Comparison of ENCODE assay signal across 8 cellular contexts in genomic region chr12:4539167-4539870, GRCh38. TPM values are rescaled to one million over a fixed set of nuclear protein-coding genes. Genes with fewer than 3 reads are reported as not detected.
DNase-seq lines count a peak whose midpoint lies in the region; FAIRE-seq and TF ChIP-seq lines count a peak whose summit lies in the region.

No MANE protein-coding gene starts in this region.

- BruUV-seq in endothelial cell of umbilical vein (replicated peaks; lab: Mats Ljungman, UMichigan) = TSS peak; percentile 86

- intact Hi-C loops in endothelial cell of umbilical vein (cut with micrococcal nuclease) = loop anchor here (2.0 to 5.0 kb wide), 3 partner anchors 65 to 667 kb away; partner anchors contain the start of genes PARP11 and TIGAR

- TF ChIP-seq CTCF in DOHH2 (IDR thresholded peaks at IDR 0.05; ENCODE audit: low read depth, low read length, poor library complexity, severe bottlenecking) (no peak), endothelial cell of umbilical vein (IDR thresholded peaks at IDR 0.05; ENCODE audit: extremely low read depth in 1 of 2, insufficient read depth in 1 of 2, low read depth in 1 of 2, low read length in 2 of 2) (no peak), parathyroid adenoma (IDR thresholded peaks at IDR 0.05) (no peak)

- FAIRE-seq in endothelial cell of umbilical vein (lab: Jason Lieb, UNC) = no peak

- dilution Hi-C loops in endothelial cell of umbilical vein (cut with MboI; ENCODE audit: extremely low pct_ligation_motif_present, low sequenced_read_pairs) = no loop called here

- peak overlapping the region; percentile 100 for H3K9ac ChIP-seq in endothelial cell of umbilical vein (replicated peaks; ENCODE audit: extremely low read depth, insufficient read depth, low read length)
- no peak overlapping the region for H3K9ac ChIP-seq in parathyroid adenoma

- H3K4me3 ChIP-seq in DOHH2 (ENCODE audit: low read length) (peak overlapping the region; percentile 92), endothelial cell of umbilical vein (replicated peaks in 1 of 3; ENCODE audit: insufficient read depth in 1 of 3, low read depth in 1 of 3, low read length in 3 of 3) (peak overlapping the region; percentile 70 to 99 (median 76)), parathyroid adenoma (ENCODE audit: low read depth, low read length) (peak overlapping the region; percentile 94)

- H3K79me2 ChIP-seq in DOHH2 (ENCODE audit: control insufficient read depth, low read length) (peaks cover 71% of the 10 kb centered on the region), endothelial cell of umbilical vein (ENCODE audit: control insufficient read depth, insufficient read depth, low read length) (peaks cover 44% of the 10 kb centered on the region), parathyroid adenoma (no peaks in the 10 kb centered on the region)

- DNase-seq in NCI-H82 treated with DMSO at 0.1 percent for 48 hours (lab: John Stamatoyannopoulos, UW; ENCODE audit: unreplicated experiment) (peak; percentile 36), endothelial cell of umbilical vein (ENCODE audit: low read depth, low spot score) (no peak), NCI-H345 treated with DMSO at 0.1 percent for 48 hours (lab: John Stamatoyannopoulos, UW; ENCODE audit: unreplicated experiment) (no peak), occipital lobe (lab: John Stamatoyannopoulos, UW) (no peak), NCI-H345 (lab: John Stamatoyannopoulos, UW) (no peak), COR-L47 (lab: John Stamatoyannopoulos, UW) (no peak)

- H3K9me3 ChIP-seq in DOHH2 (ENCODE audit: control insufficient read depth, insufficient read depth, low read length) = no peaks in the 10 kb centered on the region
- no peaks in the 10 kb centered on the region for H3K9me3 ChIP-seq in endothelial cell of umbilical vein (replicated peaks; ENCODE audit: control insufficient read depth, insufficient read depth, low read length)
- no peaks in the 10 kb centered on the region for H3K9me3 ChIP-seq in parathyroid adenoma (ENCODE audit: control insufficient read depth, low read length)

- H3K36me3 ChIP-seq in DOHH2 (ENCODE audit: control insufficient read depth, low read length) = peaks cover 47% of the 10 kb centered on the region
- peaks cover 0 to 2% of the 10 kb centered on the region in 2 experiments for H3K36me3 ChIP-seq in endothelial cell of umbilical vein (ENCODE audit: control insufficient read depth in 2 of 2, extremely low read depth in 1 of 2, insufficient read depth in 2 of 2, low read length in 2 of 2)
- H3K36me3 ChIP-seq in parathyroid adenoma (ENCODE audit: control insufficient read depth, insufficient read depth, low read length) = no peaks in the 10 kb centered on the region

- H2AFZ ChIP-seq in endothelial cell of umbilical vein (ENCODE audit: low read depth, low read length) = peak overlapping the region; percentile 95
- peak overlapping the region; percentile 83 for H2AFZ ChIP-seq in parathyroid adenoma

- H3K9me1 ChIP-seq in endothelial cell of umbilical vein (replicated peaks; ENCODE audit: control insufficient read depth, extremely low read depth, insufficient read depth, low read length) = no peaks in the 10 kb centered on the region

- H3K4me2 ChIP-seq in DOHH2 (ENCODE audit: low read length) (peak overlapping the region; percentile 95), endothelial cell of umbilical vein (ENCODE audit: insufficient read depth, low read length) (peak overlapping the region; percentile 90), parathyroid adenoma (ENCODE audit: low read length) (peak overlapping the region; percentile 97)

- TF ChIP-seq POLR2A in endothelial cell of umbilical vein (IDR thresholded peaks at IDR 0.05; ENCODE audit: low read depth, low read length) = no peak

- peaks cover 67% of the 10 kb centered on the region for H3K4me1 ChIP-seq in DOHH2 (ENCODE audit: control insufficient read depth, low read length)
- H3K4me1 ChIP-seq in endothelial cell of umbilical vein (ENCODE audit: control insufficient read depth, extremely low read depth, insufficient read depth, low read length) = peaks cover 23% of the 10 kb centered on the region
- H3K4me1 ChIP-seq in parathyroid adenoma = peaks cover 3% of the 10 kb centered on the region

- H3F3A ChIP-seq in DOHH2 (ENCODE audit: control insufficient read depth, insufficient read depth) = peaks cover 10% of the 10 kb centered on the region

- POLR2A ChIA-PET in endothelial cell of umbilical vein (lab: Charles Lee) = no interaction called here

- CTCF ChIA-PET in endothelial cell of umbilical vein (lab: Charles Lee) = interaction anchor here (1.4 kb wide), 1 partner anchor 12 kb away, joined by 3 read pairs; no protein-coding TSS in a partner anchor

- H4K20me1 ChIP-seq in DOHH2 (ENCODE audit: control insufficient read depth, insufficient read depth, low read depth, low read length) (peaks cover 12% of the 10 kb centered on the region), endothelial cell of umbilical vein (replicated peaks; ENCODE audit: control insufficient read depth, extremely low read depth, insufficient read depth, low read length) (no peaks in the 10 kb centered on the region)

- H3K27ac ChIP-seq in DOHH2 (ENCODE audit: low read depth, low read length) = peak overlapping the region; percentile 69
- peak overlapping the region; percentile 98 for H3K27ac ChIP-seq in endothelial cell of umbilical vein (ENCODE audit: insufficient read depth, low read depth, low read length)
- no peak overlapping the region for H3K27ac ChIP-seq in parathyroid adenoma

- H3K27me3 ChIP-seq in DOHH2 (ENCODE audit: control insufficient read depth, low read length) (no peaks in the 10 kb centered on the region), endothelial cell of umbilical vein (ENCODE audit: control insufficient read depth in 2 of 2, insufficient read depth in 2 of 2, low read length in 2 of 2) (no peaks in the 10 kb centered on the region), parathyroid adenoma (ENCODE audit: control insufficient read depth, insufficient read depth, low read length) (no peaks in the 10 kb centered on the region)

- no peaks in the 10 kb centered on the region for H3K9me2 ChIP-seq in DOHH2 (replicated peaks; ENCODE audit: control insufficient read depth, low read length)

TF ChIP-seq in endothelial cell of umbilical vein, 7 proteins besides CTCF, POLR2A, EP300 and RAD21:
- no peak for TF ChIP-seq JUN (IDR thresholded peaks at IDR 0.05; ENCODE audit: borderline replicate concordance, insufficient read depth, insufficient read length, low read depth)
- no peak for TF ChIP-seq MAX (IDR thresholded peaks at IDR 0.05; ENCODE audit: insufficient read depth, insufficient read length)
- TF ChIP-seq GATA2 (IDR thresholded peaks at IDR 0.05; ENCODE audit: insufficient read depth, insufficient read length, low read depth, low read length) = no peak
- no peak for TF ChIP-seq FOS (IDR thresholded peaks at IDR 0.05; ENCODE audit: borderline replicate concordance, insufficient read depth, low read length)
- TF ChIP-seq MYC (IDR thresholded peaks at IDR 0.05; ENCODE audit: low read depth, low read length) = no peak
- no peak for TF ChIP-seq EZH2 (IDR thresholded peaks at IDR 0.05; ENCODE audit: borderline replicate concordance, low read depth, low read length, severe bottlenecking)
- TF ChIP-seq POLR2AphosphoS5 (IDR thresholded peaks at IDR 0.05; ENCODE audit: insufficient read depth, low read depth, low read length) = no peak

RNA-seq across cellular contexts. Expression of gene RAD51AP1, which starts 0.6 kb away (rescaled TPM):
- total RNA-seq in endothelial cell of umbilical vein (23.1 and 23.4 TPM in 2 replicates), occipital lobe (5.5 TPM)
- polyA plus RNA-seq in endothelial cell of umbilical vein = 5.2 and 9.0 TPM in 2 replicates
- polyA plus RNA-seq in endothelial cell of umbilical vein (2011; cell fraction: cytosol; rRNA removed) = 11.0 and 14.4 TPM in 2 replicates
- polyA plus RNA-seq in endothelial cell of umbilical vein (2011; cell fraction: nucleus; rRNA removed) = 17.9 and 38.4 TPM in 2 replicates
- polyA plus RNA-seq in endothelial cell of umbilical vein (2012) = 9.6 and 20.0 TPM in 2 replicates
- polyA minus RNA-seq in endothelial cell of umbilical vein = 3.0 and 5.5 TPM in 2 replicates
- 12.2 TPM for polyA minus RNA-seq in endothelial cell of umbilical vein (2011; cell fraction: cytosol; rRNA and poly(A)+ RNA removed)
- polyA minus RNA-seq in endothelial cell of umbilical vein (2011; cell fraction: nucleus; rRNA and poly(A)+ RNA removed) = 8.2 and 14.4 TPM in 2 replicates

RNA-seq across cellular contexts. Expression of gene DYRK4, which starts 22.7 kb away (rescaled TPM):
- total RNA-seq in endothelial cell of umbilical vein (38.7 and 47.0 TPM in 2 replicates), occipital lobe (23.9 TPM)
- 45.4 and 48.7 TPM in 2 replicates for polyA plus RNA-seq in endothelial cell of umbilical vein
- 67.7 and 86.7 TPM in 2 replicates for polyA plus RNA-seq in endothelial cell of umbilical vein (2011; cell fraction: cytosol; rRNA removed)
- 58.7 and 68.9 TPM in 2 replicates for polyA plus RNA-seq in endothelial cell of umbilical vein (2011; cell fraction: nucleus; rRNA removed)
- 41.4 and 47.0 TPM in 2 replicates for polyA plus RNA-seq in endothelial cell of umbilical vein (2012)
- polyA minus RNA-seq in endothelial cell of umbilical vein = 33.2 and 41.0 TPM in 2 replicates
- 8.8 TPM for polyA minus RNA-seq in endothelial cell of umbilical vein (2011; cell fraction: cytosol; rRNA and poly(A)+ RNA removed)
- polyA minus RNA-seq in endothelial cell of umbilical vein (2011; cell fraction: nucleus; rRNA and poly(A)+ RNA removed) = 12.8 and 16.6 TPM in 2 replicates
